12 cellular contexts compared by ENCODE assay signal in the genomic region with DNA sequence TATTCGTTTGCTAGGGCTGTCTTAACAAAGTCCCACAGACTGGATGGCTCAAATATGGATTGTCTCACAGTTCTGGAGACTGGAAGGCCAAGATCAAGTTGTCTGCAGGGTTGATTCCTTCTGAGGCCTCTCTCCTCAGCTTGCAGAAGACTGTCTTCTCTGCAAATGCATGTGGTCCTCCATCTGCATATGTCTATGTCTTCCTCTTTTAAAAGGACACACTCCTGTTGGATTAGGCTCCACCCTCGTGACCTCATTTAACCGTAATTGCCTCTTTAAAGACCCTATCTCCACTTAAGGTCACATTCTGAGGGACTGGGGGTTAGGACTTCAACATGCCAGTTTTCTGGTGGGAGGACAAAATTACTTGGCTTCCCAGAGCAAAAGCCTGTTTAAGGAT.
DNase-seq lines count a peak whose midpoint lies in the region; ATAC-seq and TF ChIP-seq lines count a peak whose summit lies in the region.
"Had no signal": no experiment of that assay in that cellular context is flagged by ENCODE, and none has a peak within 500 bp of the region (broad histone marks: within the 10 kb centered on the region; RNA-seq: fewer than 3 reads in every experiment).

No MANE protein-coding gene starts in this region.

- H3K27me3 ChIP-seq in Karpas-422 (ENCODE audit: low read length) = no peaks in the 10 kb centered on the region
- H3K27me3 ChIP-seq in colonic mucosa = no peaks in the 10 kb centered on the region
- H3K27me3 ChIP-seq in osteoblast (ENCODE audit: insufficient read depth, low read length) = no peaks in the 10 kb centered on the region
- H3K27me3 ChIP-seq in adrenal gland = no peaks in the 10 kb centered on the region
- H3K27me3 ChIP-seq in Peyer's patch = no peaks in the 10 kb centered on the region

- H3K4me3 ChIP-seq in Karpas-422 (ENCODE audit: low read length) (peak overlapping the region; percentile 31), colonic mucosa (no peak overlapping the region), osteoblast (ENCODE audit: insufficient read depth, low read length) (no peak overlapping the region), adrenal gland (no peak overlapping the region), Peyer's patch (no peak overlapping the region)

- intact Hi-C loops in colonic mucosa (cut with DNase I) (no loop called here), adrenal gland (cut with DNase I) (no loop called here)

- H3K9me3 ChIP-seq in Karpas-422 (ENCODE audit: low read length) = no peaks in the 10 kb centered on the region
- no peaks in the 10 kb centered on the region for H3K9me3 ChIP-seq in colonic mucosa
- no peaks in the 10 kb centered on the region for H3K9me3 ChIP-seq in osteoblast (ENCODE audit: low read depth, low read length)
- no peaks in the 10 kb centered on the region for H3K9me3 ChIP-seq in adrenal gland (replicated peaks in 1 of 3)
- H3K9me3 ChIP-seq in Peyer's patch = no peaks in the 10 kb centered on the region
- H3K9me3 ChIP-seq: neutrophil had no signal

- TF ChIP-seq CTCF in colonic mucosa (IDR thresholded peaks at IDR 0.05) = no peak
- TF ChIP-seq CTCF in osteoblast (IDR thresholded peaks at IDR 0.05; ENCODE audit: extremely low read depth, low read depth, low read length) = no peak
- TF ChIP-seq CTCF in adrenal gland (IDR thresholded peaks at IDR 0.05) = no peak
- TF ChIP-seq CTCF in Peyer's patch (IDR thresholded peaks at IDR 0.05) = no peak

- ATAC-seq in GM21529 (IDR thresholded peaks at IDR 0.05; ENCODE audit: unreplicated experiment) = no peak

- H3K27ac ChIP-seq in Karpas-422 (ENCODE audit: low read length) (peak overlapping the region; percentile 89), colonic mucosa (peak overlapping the region; percentile 47), osteoblast (ENCODE audit: low read depth, low read length) (peak overlapping the region; percentile 93), adrenal gland (peak overlapping the region in 2 of 5 donors; percentile 39 to 76), Peyer's patch (peak overlapping the region in 1 of 4 donors; percentile 35)
- H3K27ac ChIP-seq: KMS-11, neutrophil had no signal

- H3K4me1 ChIP-seq in Karpas-422 (ENCODE audit: low read length) (peaks cover 93% of the 10 kb centered on the region), colonic mucosa (no peaks in the 10 kb centered on the region), osteoblast (ENCODE audit: insufficient read depth, low read length) (peaks cover 33% of the 10 kb centered on the region), adrenal gland (replicated peaks in 1 of 2) (peaks cover 25 to 30% of the 10 kb centered on the region in 2 donors), Peyer's patch (peaks cover 0 to 12% (median 0%) of the 10 kb centered on the region in 4 donors)

- H3K4me2 ChIP-seq in Karpas-422 (ENCODE audit: low read depth, low read length, poor library complexity, severe bottlenecking) = peak overlapping the region; percentile 61
- H3K4me2 ChIP-seq in osteoblast (ENCODE audit: insufficient read depth, low read length) = peak overlapping the region; percentile 57
- H3K4me2 ChIP-seq: KMS-11 had no signal

- H2AFZ ChIP-seq in Karpas-422 (ENCODE audit: low read length) = no peak overlapping the region
- peak overlapping the region; percentile 80 for H2AFZ ChIP-seq in osteoblast (ENCODE audit: low read length)

- H4K20me1 ChIP-seq in Karpas-422 (ENCODE audit: insufficient read depth, low read depth, low read length) = no peaks in the 10 kb centered on the region
- H4K20me1 ChIP-seq in osteoblast (ENCODE audit: insufficient read depth, low read length) = no peaks in the 10 kb centered on the region

- no peak for TF ChIP-seq POLR2A in adrenal gland (IDR thresholded peaks at IDR 0.05)
- no peak for TF ChIP-seq POLR2A in Peyer's patch (IDR thresholded peaks at IDR 0.05)

- peaks cover 7% of the 10 kb centered on the region; the same call in 1 of the 2 replicates for H3K79me2 ChIP-seq in Karpas-422 (ENCODE audit: low read length)
- H3K79me2 ChIP-seq in osteoblast (ENCODE audit: insufficient read depth, low read length) = no peaks in the 10 kb centered on the region

- DNase-seq in CD1c-positive myeloid dendritic cell (ENCODE audit: extremely low spot score) (peak; percentile 27), Karpas-422 (peak; percentile 77), colonic mucosa (no peak), osteoblast (ENCODE audit: insufficient read length, low spot score, missing footprints) (no peak), NCI-H1930 (lab: John Stamatoyannopoulos, UW) (no peak), adrenal gland (no peak), Peyer's patch (no peak)
- DNase-seq: NCI-H526, T-helper 9 cell had no signal

- no peaks in the 10 kb centered on the region for H3K9me2 ChIP-seq in Karpas-422 (replicated peaks; ENCODE audit: insufficient read depth, low read length)

- H3K36me3 ChIP-seq in Karpas-422 (ENCODE audit: insufficient read depth, low read length) (peaks cover 8% of the 10 kb centered on the region; the same call in 1 of the 2 replicates), colonic mucosa (no peaks in the 10 kb centered on the region), osteoblast (ENCODE audit: insufficient read depth, low read length) (no peaks in the 10 kb centered on the region), adrenal gland (replicated peaks in 1 of 2) (no peaks in the 10 kb centered on the region), Peyer's patch (no peaks in the 10 kb centered on the region)
- H3K36me3 ChIP-seq: neutrophil had no signal

- 68 to 84% (median 80%) methylated on average over 3 of the region's 3 CpGs for WGBS in adrenal gland, 4 donors

- H3K9ac ChIP-seq in Karpas-422 (ENCODE audit: low read length) = peak overlapping the region; percentile 68
- H3K9ac ChIP-seq in colonic mucosa (ENCODE audit: low read depth in 2 of 2, low read length in 2 of 2) = no peak overlapping the region
- H3K9ac ChIP-seq: KMS-11 had no signal

Comparison
In these comparisons a context has a peak if more than half of its experiments do, and no peak if none do; other contexts are left out.
1. DNase-seq: peak in CD1c-positive myeloid dendritic cell (single experiment) and Karpas-422 (single experiment); none in colonic mucosa (single experiment), osteoblast (single experiment), NCI-H1930 (0 of 2), adrenal gland (0 of 7) and Peyer's patch (0 of 3).